16 cellular contexts compared by ENCODE assay signal in the genomic region with DNA sequence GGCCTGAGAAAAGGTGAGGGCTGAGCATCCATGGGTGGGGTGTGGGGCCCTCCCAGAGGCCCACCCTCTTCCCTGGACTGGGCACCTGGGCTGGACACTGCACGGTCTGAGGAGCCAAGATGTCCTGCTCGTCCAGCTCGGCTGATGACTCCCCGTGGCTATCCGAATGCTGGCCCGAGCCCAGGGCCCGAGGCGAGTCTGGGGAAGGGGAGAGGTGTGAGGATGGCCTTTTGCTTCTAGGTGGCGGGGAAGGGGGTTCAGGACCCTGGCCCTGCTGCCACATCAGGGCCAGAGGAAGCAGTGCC.
"Had no signal": no experiment of that assay in that cellular context is flagged by ENCODE, and none has a peak within 500 bp of the region (broad histone marks: within the 10 kb centered on the region; RNA-seq: fewer than 3 reads in every experiment).

No MANE protein-coding gene starts in this region.

- DNase-seq: activated CD4-positive, alpha-beta memory T cell treated with anti-CD3 and anti-CD28 coated beads for 36 hours; activated naive CD4-positive, alpha-beta T cell treated with anti-CD3 and anti-CD28 coated beads, Interleukin-2, amount 10 ng/mL, durations not matched to agents 7 days and 5 days; foreskin fibroblast; retina; stimulated activated CD4-positive, alpha-beta T cell treated with anti-CD3 and anti-CD28 coated beads, Interleukin-12 subunit alpha, Interleukin-12 subunit beta, amount 100 ng/mL, for 4 hours; stimulated activated CD4-positive, alpha-beta T cell treated with anti-CD3 and anti-CD28 coated beads, Interleukin-1b, Interleukin-23, amount 100 ng/mL, for 48 hours; stimulated activated CD8-positive, alpha-beta memory T cell treated with anti-CD3 and anti-CD28 coated beads, Interleukin-4, amount 100 ng/mL, for 48 hours; stimulated activated naive CD8-positive, alpha-beta T cell treated with anti-CD3 and anti-CD28 coated beads, Interleukin-15, Interleukin-2, amounts not matched to agents 100 U/mL and 50 U/mL, for 24 hours; T-helper 17 cell; transverse colon; WERI-Rb-1 had no signal

- H3K4me2 ChIP-seq: hepatocyte had no signal

- ATAC-seq: activated CD4-positive, alpha-beta T cell treated with anti-CD3 and anti-CD28 coated beads for 36 hours; stimulated activated naive CD8-positive, alpha-beta T cell treated with anti-CD3 and anti-CD28 coated beads, Interleukin-15, Interleukin-2, amounts not matched to agents 100 U/mL and 50 U/mL, for 24 hours had no signal

- H3K27me3 ChIP-seq: adrenal gland, hepatocyte, transverse colon, vagina had no signal

- H3K9me3 ChIP-seq: adrenal gland, transverse colon, vagina had no signal

- H3K79me2 ChIP-seq: hepatocyte had no signal

- H3K4me1 ChIP-seq: transverse colon, vagina had no signal

- H2AFZ ChIP-seq: hepatocyte had no signal

- H3K36me3 ChIP-seq: transverse colon had no signal

- H3K27ac ChIP-seq: hepatocyte, transverse colon, vagina, WERI-Rb-1 had no signal

- H3K4me3 ChIP-seq: adrenal gland, hepatocyte, lung, transverse colon, vagina had no signal
